20 cellular contexts compared by ENCODE assay signal in genomic region chr3:32113566-32113965, GRCh38. TPM values are rescaled to one million over a fixed set of nuclear protein-coding genes. Genes with fewer than 3 reads are reported as not detected.
A peak's percentile ranks its signal among the peaks of the same experiment; 100 is the strongest.
DNase-seq lines count a peak whose midpoint lies in the region; ATAC-seq and TF ChIP-seq lines count a peak whose summit lies in the region.
"Had no signal": no experiment of that assay in that cellular context is flagged by ENCODE, and none has a peak within 500 bp of the region (broad histone marks: within the 10 kb centered on the region; RNA-seq: fewer than 3 reads in every experiment).

No MANE protein-coding gene starts in this region.

- DNase-seq in CD8-positive, alpha-beta T cell = no peak
- peak; percentile 16 for DNase-seq in activated naive CD8-positive, alpha-beta T cell treated with anti-CD3 and anti-CD28 coated beads, Interleukin-2, amount 50 U/mL, for 24 hours
- DNase-seq in gastrocnemius medialis (no peak), NCI-H345 (lab: John Stamatoyannopoulos, UW) (no peak)
- DNase-seq: Karpas-422; NCI-H1105 treated with DMSO at 0.1 percent for 48 hours; NCI-H526; occipital lobe; SHP77 treated with DMSO at 0.1 percent for 48 hours; stimulated activated CD4-positive, alpha-beta T cell treated with anti-CD3 and anti-CD28 coated beads, Interleukin-15, amount 100 ng/mL, for 24 hours; stimulated activated naive B cell treated with anti-CD40 and anti-IgM and Interleukin-4, amounts not matched to agents 10 μg/mL and 1 μg/mL and 100 μg/mL, for 72 hours; transverse colon had no signal

- ATAC-seq in CD8-positive, alpha-beta T cell = no peak
- ATAC-seq in activated naive CD8-positive, alpha-beta T cell treated with anti-CD3 and anti-CD28 coated beads, Interleukin-2, amount 50 U/mL, for 24 hours = peak; percentile 61
- no peak for ATAC-seq in gastrocnemius medialis
- no peak for ATAC-seq in HG03565 (IDR thresholded peaks at IDR 0.05; ENCODE audit: unreplicated experiment)
- ATAC-seq in HG02938 (IDR thresholded peaks at IDR 0.05; ENCODE audit: unreplicated experiment) = no peak
- ATAC-seq: GM23338 had no signal

- H3F3A ChIP-seq in Loucy (ENCODE audit: low read depth) = no peaks in the 10 kb centered on the region

- H4K20me1 ChIP-seq in Loucy (ENCODE audit: insufficient read depth, low read length, poor library complexity, severe bottlenecking) = no peaks in the 10 kb centered on the region

- no peaks in the 10 kb centered on the region for H3K79me2 ChIP-seq in Loucy (ENCODE audit: insufficient read depth, low read length)

- H2AFZ ChIP-seq in Loucy (ENCODE audit: low read length) = no peak overlapping the region
- H2AFZ ChIP-seq: GM23338 had no signal

- peaks cover 2% of the 10 kb centered on the region for H3K36me3 Mint-ChIP-seq in CD8-positive, alpha-beta T cell
- H3K36me3 Mint-ChIP-seq in activated naive CD8-positive, alpha-beta T cell treated with anti-CD3 and anti-CD28 coated beads, Interleukin-2, amount 50 U/mL, for 24 hours (ENCODE audit: low read depth) = peaks cover 17% of the 10 kb centered on the region

- H3K27ac Mint-ChIP-seq in CD8-positive, alpha-beta T cell = peak overlapping the region; percentile 94
- peak overlapping the region; percentile 92 for H3K27ac Mint-ChIP-seq in activated naive CD8-positive, alpha-beta T cell treated with anti-CD3 and anti-CD28 coated beads, Interleukin-2, amount 50 U/mL, for 24 hours
- H3K27ac Mint-ChIP-seq: brain, GM23338 had no signal

- no peak for TF ChIP-seq POLR2A in gastrocnemius medialis (IDR thresholded peaks at IDR 0.05)

- intact Hi-C loops in CD8-positive, alpha-beta T cell (cut with DNase I, micrococcal nuclease) = loop anchor here (5.0 to 10.0 kb wide), 3 partner anchors 479 to 899 kb away; no protein-coding TSS in a partner anchor
- intact Hi-C loops in gastrocnemius medialis (cut with DNase I; ENCODE audit: low total_unique reads) = no loop called here

- no peaks in the 10 kb centered on the region for H3K27me3 Mint-ChIP-seq in CD8-positive, alpha-beta T cell (ENCODE audit: low read depth)
- H3K27me3 Mint-ChIP-seq in activated naive CD8-positive, alpha-beta T cell treated with anti-CD3 and anti-CD28 coated beads, Interleukin-2, amount 50 U/mL, for 24 hours = no peaks in the 10 kb centered on the region
- H3K27me3 Mint-ChIP-seq: B cell; stimulated activated naive B cell treated with anti-CD40 and anti-IgM and Interleukin-4, amounts not matched to agents 10 μg/mL and 1 μg/mL and 100 μg/mL, for 72 hours had no signal

- TF ChIP-seq CTCF in CD8-positive, alpha-beta T cell (IDR thresholded peaks at IDR 0.05) = no peak
- TF ChIP-seq CTCF in Loucy (conservative IDR thresholded peaks at IDR 0.05; ENCODE audit: low read length) = no peak
- no peak for TF ChIP-seq CTCF in gastrocnemius medialis (IDR thresholded peaks at IDR 0.05 in 4 of 5, conservative IDR thresholded peaks at IDR 0.05 in 1 of 5)

- H3K36me3 ChIP-seq in CD8-positive, alpha-beta T cell (ENCODE audit: insufficient read depth, low read length) = no peaks in the 10 kb centered on the region
- H3K36me3 ChIP-seq in Loucy (ENCODE audit: insufficient read depth, low read length) (no peaks in the 10 kb centered on the region), gastrocnemius medialis (no peaks in the 10 kb centered on the region)
- H3K36me3 ChIP-seq: right atrium auricular region, transverse colon had no signal

- H3K4me3 ChIP-seq in CD8-positive, alpha-beta T cell (ENCODE audit: low read depth, low read length) = no peak overlapping the region
- no peak overlapping the region for H3K4me3 ChIP-seq in Loucy (ENCODE audit: low read length, poor library complexity, severe bottlenecking)
- no peak overlapping the region for H3K4me3 ChIP-seq in gastrocnemius medialis
- H3K4me3 ChIP-seq: GM23338, lung, right atrium auricular region, transverse colon had no signal

- peak overlapping the region; percentile 70 for H3K4me2 ChIP-seq in Loucy (ENCODE audit: low read depth, low read length, poor library complexity, severe bottlenecking)
- H3K4me2 ChIP-seq: GM23338 had no signal

- H3K4me3 Mint-ChIP-seq in CD8-positive, alpha-beta T cell = peak overlapping the region; percentile 80
- H3K4me3 Mint-ChIP-seq in activated naive CD8-positive, alpha-beta T cell treated with anti-CD3 and anti-CD28 coated beads, Interleukin-2, amount 50 U/mL, for 24 hours = peak overlapping the region; percentile 8
- H3K4me3 Mint-ChIP-seq: brain; GM23338; stimulated activated naive B cell treated with anti-CD40 and anti-IgM and Interleukin-4, amounts not matched to agents 10 μg/mL and 1 μg/mL and 100 μg/mL, for 72 hours had no signal

- no peaks in the 10 kb centered on the region for H3K9me2 ChIP-seq in Loucy (replicated peaks; ENCODE audit: low read depth, low read length)

- H3K9me3 ChIP-seq in CD8-positive, alpha-beta T cell (ENCODE audit: low read length) = no peaks in the 10 kb centered on the region
- H3K9me3 ChIP-seq in Loucy (ENCODE audit: insufficient read depth, low read depth, low read length) (no peaks in the 10 kb centered on the region), gastrocnemius medialis (no peaks in the 10 kb centered on the region)
- H3K9me3 ChIP-seq: right atrium auricular region, transverse colon had no signal

- H3K27me3 ChIP-seq in CD8-positive, alpha-beta T cell (ENCODE audit: insufficient read depth, low read length) = no peaks in the 10 kb centered on the region
- H3K27me3 ChIP-seq in Loucy (ENCODE audit: insufficient read depth, low read length, poor library complexity, severe bottlenecking) = peaks cover 14% of the 10 kb centered on the region
- no peaks in the 10 kb centered on the region for H3K27me3 ChIP-seq in gastrocnemius medialis
- H3K27me3 ChIP-seq: right atrium auricular region, transverse colon had no signal

- H3K9me3 Mint-ChIP-seq in CD8-positive, alpha-beta T cell = peaks cover 8% of the 10 kb centered on the region
- H3K9me3 Mint-ChIP-seq in activated naive CD8-positive, alpha-beta T cell treated with anti-CD3 and anti-CD28 coated beads, Interleukin-2, amount 50 U/mL, for 24 hours = peaks cover 5% of the 10 kb centered on the region

- H3K27ac ChIP-seq in CD8-positive, alpha-beta T cell (ENCODE audit: low read depth, low read length) = no peak overlapping the region
- peak overlapping the region in 3 of 4 donors; percentile 2 to 41 (median 29) for H3K27ac ChIP-seq in gastrocnemius medialis

- in situ Hi-C loops in gastrocnemius medialis (cut with MboI; ENCODE audit: low sequenced_read_pairs in 4 of 4) = loop anchor here in 1 of 4 donors (25.0 kb wide), 1 partner anchor 576 kb away; the partner anchor contains the start of gene STT3B

- peaks cover 26% of the 10 kb centered on the region for H3K4me1 ChIP-seq in CD8-positive, alpha-beta T cell (ENCODE audit: insufficient read depth, low read length)
- H3K4me1 ChIP-seq in Loucy (ENCODE audit: insufficient read depth, low read length, poor library complexity, severe bottlenecking) = peaks cover 14% of the 10 kb centered on the region
- peaks cover 72 to 78% of the 10 kb centered on the region in 2 donors for H3K4me1 ChIP-seq in gastrocnemius medialis

- POLR2A ChIA-PET in CD8-positive, alpha-beta T cell (lab: Charles Lee) = interaction anchor here (2.3 kb wide), 1 partner anchor 8 kb away, joined by 17 read pairs; the partner anchor contains the start of gene GPD1L

- H3K9ac ChIP-seq in Loucy (ENCODE audit: low read depth, low read length, poor library complexity, severe bottlenecking) = no peak overlapping the region

- H3K4me1 Mint-ChIP-seq in CD8-positive, alpha-beta T cell (ENCODE audit: low read depth) = peaks cover 72% of the 10 kb centered on the region
- peaks cover 66% of the 10 kb centered on the region for H3K4me1 Mint-ChIP-seq in activated naive CD8-positive, alpha-beta T cell treated with anti-CD3 and anti-CD28 coated beads, Interleukin-2, amount 50 U/mL, for 24 hours
- H3K4me1 Mint-ChIP-seq: GM23338 had no signal

- CTCF ChIA-PET in CD8-positive, alpha-beta T cell (lab: Charles Lee) = interaction anchor here (1.1 to 3.6 kb wide), 4 partner anchors 31 to 91 kb away, joined by 3 to 12 read pairs (median 3); no protein-coding TSS in a partner anchor

RNA-seq across cellular contexts. Expression of gene GPD1L, which starts 7.1 kb away (rescaled TPM):
- 1 to 10 TPM; 9.5 to 9.8 TPM for total RNA-seq in CD8-positive, alpha-beta T cell
- total RNA-seq in gastrocnemius medialis = 100 to 1,000 TPM in 1 of 4 donors, 10 to 100 TPM in 3; 80.8 to 168 (median 91.3) TPM

Comparison
In these comparisons a context has a peak if more than half of its experiments do, and no peak if none do; other contexts are left out.
1. RNA of gene GPD1L, which starts 7.1 kb away (total RNA-seq): 80.8 to 168 TPM in gastrocnemius medialis; 9.5 to 9.8 TPM in CD8-positive, alpha-beta T cell; every median in the first group is over 4 times any median in the second.